ENCODE assay signal across 9 cellular contexts in genomic region chr7:45033261-45033930, GRCh38. TPM values are rescaled to one million over a fixed set of nuclear protein-coding genes. Genes with fewer than 3 reads are reported as not detected.
DNase-seq lines count a peak whose midpoint lies in the region; ATAC-seq, FAIRE-seq and TF ChIP-seq lines count a peak whose summit lies in the region.
"Had no signal": no experiment of that assay in that cellular context is flagged by ENCODE, and none has a peak within 500 bp of the region (broad histone marks: within the 10 kb centered on the region; RNA-seq: fewer than 3 reads in every experiment).

No MANE protein-coding gene starts in this region.

- no peak overlapping the region for H3K4me2 ChIP-seq in A549
- no peak overlapping the region for H3K4me2 ChIP-seq in GM23338

- CTCF ChIA-PET in A549 (lab: Yijun Ruan, JAX) = interaction anchor here (0.6 to 1.1 kb wide), 2 partner anchors 103 to 442 kb away, joined by 3 to 4 read pairs; no protein-coding TSS in a partner anchor

- no peaks in the 10 kb centered on the region for H3K9me3 Mint-ChIP-seq in GM23338
- no peaks in the 10 kb centered on the region for H3K9me3 Mint-ChIP-seq in activated naive CD8-positive, alpha-beta T cell (ENCODE audit: low read depth)

- H3K9me3 ChIP-seq in A549 (no peaks in the 10 kb centered on the region), thyroid gland (no peaks in the 10 kb centered on the region)

- TF ChIP-seq POLR2A in A549 (IDR thresholded peaks at IDR 0.05; ENCODE audit: low read length) (no peak), thyroid gland (IDR thresholded peaks at IDR 0.05) (no peak)

- no peaks in the 10 kb centered on the region; the same call in 2 of the 3 replicates for H3K36me3 Mint-ChIP-seq in GM23338 (ENCODE audit: low read depth)
- peaks cover 2% of the 10 kb centered on the region for H3K36me3 Mint-ChIP-seq in activated naive CD8-positive, alpha-beta T cell

- TF ChIP-seq EP300 in A549 (IDR thresholded peaks at IDR 0.05) = no peak

- H3K79me2 ChIP-seq in GM23338 (replicated peaks; ENCODE audit: insufficient read depth) = peaks cover 71% of the 10 kb centered on the region

- TF ChIP-seq CTCF in A549 (IDR thresholded peaks at IDR 0.05) (no peak), GM23338 (conservative IDR thresholded peaks at IDR 0.05; ENCODE audit: low read depth in 2 of 2) (no peak), thyroid gland (IDR thresholded peaks at IDR 0.05) (no peak)

- H3K9me2 ChIP-seq in GM23338 (ENCODE audit: insufficient read depth) = no peaks in the 10 kb centered on the region

- peaks cover 4% of the 10 kb centered on the region for H3K27me3 Mint-ChIP-seq in GM23338 (ENCODE audit: insufficient read depth, low read depth, poor library complexity)
- H3K27me3 Mint-ChIP-seq in activated naive CD8-positive, alpha-beta T cell = no peaks in the 10 kb centered on the region

- no peak for ATAC-seq in A549
- ATAC-seq in GM23338 = no peak
- ATAC-seq in HG03108 (IDR thresholded peaks at IDR 0.05; ENCODE audit: unreplicated experiment) = no peak

- intact Hi-C loops in thyroid gland (cut with DNase I) = no loop called here

- H4K20me1 ChIP-seq in GM23338 (replicated peaks; ENCODE audit: insufficient read depth) = peaks cover 4% of the 10 kb centered on the region

- FAIRE-seq in A549 (lab: Jason Lieb, UNC) = no peak

- peak overlapping the region; percentile 80 for H3K27ac Mint-ChIP-seq in GM23338
- H3K27ac Mint-ChIP-seq in activated naive CD8-positive, alpha-beta T cell = peak overlapping the region; percentile 88

- no peaks in the 10 kb centered on the region for H3F3A ChIP-seq in GM23338 (replicated peaks; ENCODE audit: low read depth)

- 84% methylated on average over 1 of the region's 1 CpG for WGBS in A549 (ENCODE audit: missing lambda C conversion rate)
- WGBS in thyroid gland, 2 donors = 75 to 87% methylated on average over 1 of the region's 1 CpG

- H2AFZ ChIP-seq in GM23338 = no peak overlapping the region

- peaks cover 27% of the 10 kb centered on the region for H3K4me1 Mint-ChIP-seq in GM23338
- H3K4me1 Mint-ChIP-seq in activated naive CD8-positive, alpha-beta T cell (ENCODE audit: low read depth) = peaks cover 81% of the 10 kb centered on the region

- H3K4me3 Mint-ChIP-seq in GM23338 = no peak overlapping the region
- H3K4me3 Mint-ChIP-seq in activated naive CD8-positive, alpha-beta T cell = peak overlapping the region; percentile 62

- H3K4me1 ChIP-seq in A549 (peaks cover 14% of the 10 kb centered on the region; the same call in 1 of the 3 replicates), GM23338 (ENCODE audit: insufficient read depth) (peaks cover 7% of the 10 kb centered on the region; the same call in 1 of the 2 replicates), thyroid gland (no peaks in the 10 kb centered on the region)

- H3K27me3 ChIP-seq in GM23338 (ENCODE audit: insufficient read depth) (no peaks in the 10 kb centered on the region), thyroid gland (no peaks in the 10 kb centered on the region)

- DNase-seq in A549 (ENCODE audit: low read depth in 1 of 2, low spot score in 1 of 2) (no peak), GM23338 (ENCODE audit: low spot score) (no peak), kidney tubule cell (ENCODE audit: low spot score) (peak; percentile 80), dermis blood vessel endothelial cell (no peak), thyroid gland (no peak), NCI-H2029 (lab: John Stamatoyannopoulos, UW) (no peak)
- DNase-seq: NCI-H774 had no signal

- POLR2A ChIA-PET in A549 (lab: Yijun Ruan, JAX) = interaction anchor here (0.6 kb wide), 1 partner anchor 941 kb away, joined by 3 read pairs; no protein-coding TSS in a partner anchor

- H3K4me3 ChIP-seq in A549 = no peak overlapping the region
- no peak overlapping the region for H3K4me3 ChIP-seq in GM23338
- no peak overlapping the region for H3K4me3 ChIP-seq in thyroid gland (replicated peaks in 1 of 3)

- no peak for TF ChIP-seq RAD21 in A549 (conservative IDR thresholded peaks at IDR 0.05 in 1 of 2, IDR thresholded peaks at IDR 0.05 in 1 of 2)

- H3K36me3 ChIP-seq in GM23338 (ENCODE audit: insufficient read depth) = no peaks in the 10 kb centered on the region; the same call in 1 of the 2 replicates
- no peaks in the 10 kb centered on the region for H3K36me3 ChIP-seq in thyroid gland

- peak overlapping the region; percentile 16 to 69; a peak in 3 of 6 replicates for H3K27ac ChIP-seq in A549
- H3K27ac ChIP-seq in GM23338 (ENCODE audit: low read depth) = 0 out of 2 replicates have a peak overlapping the region, but pooled peaks have one; percentile 59
- H3K27ac ChIP-seq in thyroid gland = no peak overlapping the region

TF ChIP-seq in A549, 52 proteins besides CTCF, POLR2A, EP300 and RAD21 (continues in another document):
- TF ChIP-seq FOSB (CRISPR knock-in tag; IDR thresholded peaks at IDR 0.05) = no peak
- TF ChIP-seq EHMT2 (IDR thresholded peaks at IDR 0.05; ENCODE audit: low read depth) = no peak
- no peak for TF ChIP-seq ZC3H11A (IDR thresholded peaks at IDR 0.05)
- TF ChIP-seq USF2 (IDR thresholded peaks at IDR 0.05) = no peak

TF ChIP-seq in GM23338, 12 proteins besides CTCF, POLR2A, EP300 and RAD21 (continues in another document):
- TF ChIP-seq STAT1 (IDR thresholded peaks at IDR 0.05; ENCODE audit: unreplicated experiment) (no peak), EZH2phosphoT487 (IDR thresholded peaks at IDR 0.05; ENCODE audit: unreplicated experiment) (no peak), EZH2 (IDR thresholded peaks at IDR 0.05; ENCODE audit: low read depth, unreplicated experiment) (no peak), ZNF331 (CRISPR knock-in tag; IDR thresholded peaks at IDR 0.05; ENCODE audit: low read depth) (no peak), NANOG (IDR thresholded peaks at IDR 0.05; ENCODE audit: borderline replicate concordance) (no peak), ZNF114 (CRISPR knock-in tag; IDR thresholded peaks at IDR 0.05) (no peak), REST (IDR thresholded peaks at IDR 0.05; ENCODE audit: unreplicated experiment) (no peak)

RNA-seq across cellular contexts. Expression of gene CCM2, which starts 33.4 kb away (rescaled TPM):
- polyA plus RNA-seq in A549 (2011; rRNA removed) (18.9 and 24.8 TPM in 2 replicates), A549 (2017; fragmentation: RNase III; extraction: RNeasy Plus Mini Kit Qiagen cat#74134 plus additional on column Dnase treatment) (33.3 to 38.0 TPM (median 34.6 TPM) in 3 replicates), GM23338 (2016; fragmentation: Nextera tagmentation; extraction: Ambion mirVana) (24.0 and 24.9 TPM in 2 replicates)
- polyA plus RNA-seq in A549 (2012; cell fraction: cytosol; rRNA removed) = 50.6 and 66.6 TPM in 2 replicates
- polyA plus RNA-seq in A549 (2012; cell fraction: nucleus; rRNA removed) = 65.7 and 80.1 TPM in 2 replicates
- polyA minus RNA-seq in A549 (2011; rRNA and poly(A)+ RNA removed) = 38.7 and 53.4 TPM in 2 replicates
- total RNA-seq in GM23338 (2014; rRNA removed; shearing (Covaris generic)) = 37.0 and 40.1 TPM in 2 replicates
- total RNA-seq in dermis blood vessel endothelial cell (76.4 and 91.4 TPM in 2 replicates), thyroid gland (10 to 100 TPM; 19.4 to 29.2 (median 24.3) TPM)

RNA-seq across cellular contexts. Expression of gene MYO1G, which starts 54.6 kb away (rescaled TPM):
- polyA plus RNA-seq in A549 (2011; rRNA removed) (0.03 TPM in 1 of 2 replicates, not detected in the other), A549 (2017; fragmentation: RNase III; extraction: RNeasy Plus Mini Kit Qiagen cat#74134 plus additional on column Dnase treatment) (0.04 to 0.12 TPM (median 0.06 TPM) in 3 replicates), GM23338 (2016; fragmentation: Nextera tagmentation; extraction: Ambion mirVana) (0.11 and 0.31 TPM in 2 replicates)
- 0.05 and 0.09 TPM in 2 replicates for polyA plus RNA-seq in A549 (2012; cell fraction: cytosol; rRNA removed)
- 0.28 and 0.48 TPM in 2 replicates for polyA plus RNA-seq in A549 (2012; cell fraction: nucleus; rRNA removed)
- 0.33 and 0.73 TPM in 2 replicates for polyA minus RNA-seq in A549 (2011; rRNA and poly(A)+ RNA removed)
- total RNA-seq in GM23338 (2014; rRNA removed; shearing (Covaris generic)) = 0.08 and 0.10 TPM in 2 replicates
- total RNA-seq in dermis blood vessel endothelial cell (0.09 and 0.17 TPM in 2 replicates), thyroid gland (1 to 10 TPM in 3 of 4 donors, under 1 TPM in 1; 0.78 to 3.8 (median 2.0) TPM)

RNA-seq across cellular contexts. Expression of gene NACAD, which starts 55.4 kb away (rescaled TPM):
- polyA plus RNA-seq in A549 (2011; rRNA removed) (0.03 and 0.05 TPM in 2 replicates), A549 (2017; fragmentation: RNase III; extraction: RNeasy Plus Mini Kit Qiagen cat#74134 plus additional on column Dnase treatment) (0.30 to 0.43 TPM (median 0.40 TPM) in 3 replicates), GM23338 (2016; fragmentation: Nextera tagmentation; extraction: Ambion mirVana) (4.9 and 6.1 TPM in 2 replicates)
- 0.03 and 0.05 TPM in 2 replicates for polyA plus RNA-seq in A549 (2012; cell fraction: cytosol; rRNA removed)
- polyA plus RNA-seq in A549 (2012; cell fraction: nucleus; rRNA removed) = 0.13 and 0.18 TPM in 2 replicates
- 0.12 TPM in 1 of 2 replicates, not detected in the other for polyA minus RNA-seq in A549 (2011; rRNA and poly(A)+ RNA removed)
- 9.9 and 11.2 TPM in 2 replicates for total RNA-seq in GM23338 (2014; rRNA removed; shearing (Covaris generic))
- total RNA-seq in dermis blood vessel endothelial cell (0.68 and 1.9 TPM in 2 replicates), thyroid gland (1 to 10 TPM in 2 of 4 donors, under 1 TPM in 2; 0.54 to 2.3 (median 0.88) TPM)

Comparison
In these comparisons a context has a peak if more than half of its experiments do, and no peak if none do; other contexts are left out.
1. H3K27ac ChIP-seq: peak in A549 (2 of 2) and GM23338 (single experiment); none in thyroid gland (0 of 3).